10 cellular contexts compared by ENCODE assay signal in genomic region chr6:43714311-43715055, GRCh38. TPM values are rescaled to one million over a fixed set of nuclear protein-coding genes. Genes with fewer than 3 reads are reported as not detected.
DNase-seq lines count a peak whose midpoint lies in the region; ATAC-seq and TF ChIP-seq lines count a peak whose summit lies in the region.
"Had no signal": no experiment of that assay in that cellular context is flagged by ENCODE, and none has a peak within 500 bp of the region (broad histone marks: within the 10 kb centered on the region; RNA-seq: fewer than 3 reads in every experiment).

No MANE protein-coding gene starts in this region.

- POLR2A ChIA-PET in IMR-90 (lab: Charles Lee; ENCODE audit: unreplicated experiment), result no interaction called here

- H2BK15ac ChIP-seq in IMR-90 (ENCODE audit: low read depth, low read length), result no peak overlapping the region

- peak; percentile 14 for ATAC-seq in GM21619 (IDR thresholded peaks at IDR 0.05; ENCODE audit: unreplicated experiment)
- ATAC-seq in IMR-90 (ENCODE audit: low read depth), result peak; percentile 76
- peak; percentile 55 for ATAC-seq in gastroesophageal sphincter

- H3K4me2 ChIP-seq in DOHH2 (ENCODE audit: low read length) (peak overlapping the region; percentile 75), IMR-90 (ENCODE audit: low read depth, low read length) (no peak overlapping the region; the same call in 1 of the 2 replicates)

- intact Hi-C loops in IMR-90 (cut with micrococcal nuclease), result no loop called here

- H3K18ac ChIP-seq in IMR-90 (ENCODE audit: low read depth, low read length), result peak overlapping the region; percentile 9; the same call in 1 of the 2 replicates

- H2AFZ ChIP-seq in IMR-90 (replicated peaks; ENCODE audit: low read length, poor library complexity), result no peak overlapping the region

- TF ChIP-seq CTCF in DOHH2 (IDR thresholded peaks at IDR 0.05; ENCODE audit: low read depth, low read length, poor library complexity, severe bottlenecking), result no peak
- no peak for TF ChIP-seq CTCF in IMR-90 (conservative IDR thresholded peaks at IDR 0.05; ENCODE audit: low read depth, low read length)
- TF ChIP-seq CTCF in gastroesophageal sphincter (IDR thresholded peaks at IDR 0.05), result no peak

- WGBS in IMR-90 (ENCODE audit: extremely low coverage in 2 of 2, insufficient read length in 1 of 2), 2 experiments, result 45% methylated on average over 4 of the region's 9 CpGs; no CpG with 5 or more reads in 1 of the 2 experiments
- 44 to 55% methylated on average over 3 to 5 of the region's 9 CpGs for WGBS in gastroesophageal sphincter (ENCODE audit: low coverage in 1 of 2), 2 donors

- no peak overlapping the region for H3K23ac ChIP-seq in IMR-90 (ENCODE audit: low read depth, low read length)

- H3K9me2 ChIP-seq in DOHH2 (replicated peaks; ENCODE audit: control insufficient read depth, low read length), result no peaks in the 10 kb centered on the region

- dilution Hi-C loops in IMR-90 (cut with HindIII; ENCODE audit: low sequenced_read_pairs, unreplicated experiment), result no loop called here

- no peak overlapping the region for H3K14ac ChIP-seq in IMR-90 (replicated peaks; ENCODE audit: low read depth, low read length)

- H3K4me1 ChIP-seq in DOHH2 (ENCODE audit: control insufficient read depth, low read length) (peaks cover 36% of the 10 kb centered on the region), IMR-90 (ENCODE audit: control insufficient read depth, insufficient read depth, low read length) (peaks cover 6% of the 10 kb centered on the region), gastroesophageal sphincter (peaks cover 0 to 26% (median 14%) of the 10 kb centered on the region in 3 donors)

- no TSS peak for BruUV-seq in IMR-90 (replicated peaks; lab: Mats Ljungman, UMichigan)

- peak overlapping the region; percentile 54 for H3K4me3 ChIP-seq in DOHH2 (ENCODE audit: low read length)
- no peak overlapping the region for H3K4me3 ChIP-seq in IMR-90 (ENCODE audit: insufficient read depth, low read depth, low read length)
- no peak overlapping the region for H3K4me3 ChIP-seq in gastroesophageal sphincter

- H2AK9ac ChIP-seq in IMR-90 (replicated peaks; ENCODE audit: low read depth, low read length, poor library complexity), result no peak overlapping the region

- no peak for TF ChIP-seq RAD21 in IMR-90 (IDR thresholded peaks at IDR 0.05; ENCODE audit: low read length)

- peak overlapping the region; percentile 11 for H3K4ac ChIP-seq in IMR-90 (ENCODE audit: low read depth, low read length)

- no peak overlapping the region; the same call in 1 of the 2 replicates for H4K5ac ChIP-seq in IMR-90 (ENCODE audit: low read depth, low read length)

- H4K20me1 ChIP-seq in DOHH2 (ENCODE audit: control insufficient read depth, insufficient read depth, low read depth, low read length) (no peaks in the 10 kb centered on the region), IMR-90 (ENCODE audit: insufficient read depth, low read length) (no peaks in the 10 kb centered on the region)

- CTCF ChIA-PET in IMR-90 (lab: Yijun Ruan, JAX), result no interaction called here

- TF ChIP-seq POLR2A in IMR-90 (IDR thresholded peaks at IDR 0.05; ENCODE audit: low read depth, low read length) (no peak), gastroesophageal sphincter (IDR thresholded peaks at IDR 0.05) (no peak)

- H3K27me3 ChIP-seq in DOHH2 (ENCODE audit: control insufficient read depth, low read length) (peaks cover 19% of the 10 kb centered on the region), IMR-90 (ENCODE audit: control insufficient read depth, insufficient read depth, low read length) (peaks cover 25% of the 10 kb centered on the region), gastroesophageal sphincter (no peaks in the 10 kb centered on the region)

- TF ChIP-seq EP300 in gastroesophageal sphincter (IDR thresholded peaks at IDR 0.05), result no peak

- no peak overlapping the region for H2BK5ac ChIP-seq in IMR-90 (ENCODE audit: low read depth, low read length, poor library complexity, severe bottlenecking)

- H3K79me1 ChIP-seq in IMR-90 (ENCODE audit: low read depth in 1 of 2, low read length in 2 of 2), result no peaks in the 10 kb centered on the region

- no peak overlapping the region for H2BK120ac ChIP-seq in IMR-90 (ENCODE audit: low read depth, low read length)

- no peaks in the 10 kb centered on the region for H3K79me2 ChIP-seq in DOHH2 (ENCODE audit: control insufficient read depth, low read length)

- H3K9me3 ChIP-seq in DOHH2 (ENCODE audit: control insufficient read depth, insufficient read depth, low read length) (no peaks in the 10 kb centered on the region), IMR-90 (ENCODE audit: control insufficient read depth, insufficient read depth, low read length) (no peaks in the 10 kb centered on the region), gastroesophageal sphincter (no peaks in the 10 kb centered on the region)

- peak overlapping the region; percentile 55 for H3K27ac ChIP-seq in DOHH2 (ENCODE audit: low read depth, low read length)
- H3K27ac ChIP-seq in IMR-90 (ENCODE audit: insufficient read depth, low read length), result no peak overlapping the region
- peak overlapping the region in 2 of 4 donors; percentile 37 to 47 for H3K27ac ChIP-seq in gastroesophageal sphincter
- no peak overlapping the region for H3K27ac ChIP-seq in substantia nigra (ENCODE audit: low read depth, low read length, poor library complexity, severe bottlenecking)

- H3F3A ChIP-seq in DOHH2 (ENCODE audit: control insufficient read depth, insufficient read depth), result peaks cover 14% of the 10 kb centered on the region

- H2BK20ac ChIP-seq in IMR-90 (ENCODE audit: low read depth, low read length), result 0 out of 2 replicates have a peak overlapping the region, but pooled peaks have one; percentile 25

- no peak overlapping the region for H3K9ac ChIP-seq in IMR-90 (ENCODE audit: low read depth, low read length)

- H4K8ac ChIP-seq in IMR-90 (ENCODE audit: low read depth in 2 of 2, low read length in 2 of 2), result no peak overlapping the region

- H3K9me1 ChIP-seq in IMR-90 (ENCODE audit: insufficient read depth, low read length), result peaks cover 5% of the 10 kb centered on the region; the same call in 1 of the 2 replicates

- H3K36me3 ChIP-seq in DOHH2 (ENCODE audit: control insufficient read depth, low read length), result no peaks in the 10 kb centered on the region
- no peaks in the 10 kb centered on the region for H3K36me3 ChIP-seq in IMR-90 (ENCODE audit: control insufficient read depth, insufficient read depth, low read length)
- H3K36me3 ChIP-seq in gastroesophageal sphincter, result no peaks in the 10 kb centered on the region

- DNase-seq in IMR-90 (peak; percentile 59), NCI-H1436 (lab: John Stamatoyannopoulos, UW) (no peak), KG1 (lab: John Stamatoyannopoulos, UW) (no peak), dedifferentiated amniotic fluid mesenchymal stem cell (ENCODE audit: extremely low spot score) (no peak), substantia nigra (lab: John Stamatoyannopoulos, UW) (no peak)
- DNase-seq: activated naive CD4-positive, alpha-beta T cell treated with anti-CD3 and anti-CD28 coated beads, Interleukin-2, amount 10 ng/mL, durations not matched to agents 7 days and 5 days; left colon had no signal

- H2AK5ac ChIP-seq in IMR-90 (ENCODE audit: low read depth, low read length), result peak overlapping the region; percentile 7

- in situ Hi-C loops in IMR-90 (cut with MboI; ENCODE audit: low sequenced_read_pairs), result no loop called here

- H3K56ac ChIP-seq in IMR-90 (ENCODE audit: extremely low read depth, insufficient read depth, low read length), result no peak overlapping the region

- H4K91ac ChIP-seq in IMR-90 (ENCODE audit: insufficient read depth, low read depth, low read length), result no peak overlapping the region

TF ChIP-seq in IMR-90, 13 proteins besides CTCF, POLR2A, EP300 and RAD21 (continues in another document):
- TF ChIP-seq CHD1 (IDR thresholded peaks at IDR 0.05; ENCODE audit: low read depth, low read length), result no peak
- TF ChIP-seq SMC3 (IDR thresholded peaks at IDR 0.05; ENCODE audit: low read depth, low read length), result no peak
- no peak for TF ChIP-seq NFE2L2 (IDR thresholded peaks at IDR 0.05; ENCODE audit: low read depth, low read length)
- TF ChIP-seq MAZ (IDR thresholded peaks at IDR 0.05; ENCODE audit: borderline replicate concordance, low read depth, low read length), result no peak
- TF ChIP-seq, protein P1, sequence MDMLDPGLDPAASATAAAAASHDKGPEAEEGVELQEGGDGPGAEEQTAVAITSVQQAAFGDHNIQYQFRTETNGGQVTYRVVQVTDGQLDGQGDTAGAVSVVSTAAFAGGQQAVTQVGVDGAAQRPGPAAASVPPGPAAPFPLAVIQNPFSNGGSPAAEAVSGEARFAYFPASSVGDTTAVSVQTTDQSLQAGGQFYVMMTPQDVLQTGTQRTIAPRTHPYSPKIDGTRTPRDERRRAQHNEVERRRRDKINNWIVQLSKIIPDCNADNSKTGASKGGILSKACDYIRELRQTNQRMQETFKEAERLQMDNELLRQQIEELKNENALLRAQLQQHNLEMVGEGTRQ (IDR thresholded peaks at IDR 0.05; ENCODE audit: low read depth, low read length), result no peak
- no peak for TF ChIP-seq RCOR1 (IDR thresholded peaks at IDR 0.05; ENCODE audit: insufficient replicate concordance, low read length)
- TF ChIP-seq MAFK (IDR thresholded peaks at IDR 0.05; ENCODE audit: low read depth, low read length), result no peak
- TF ChIP-seq CEBPB (IDR thresholded peaks at IDR 0.05; ENCODE audit: low read depth, low read length), result no peak
- TF ChIP-seq BHLHE40 (IDR thresholded peaks at IDR 0.05; ENCODE audit: low read depth, low read length), result no peak
- TF ChIP-seq FOS (IDR thresholded peaks at IDR 0.05; ENCODE audit: low read depth, low read length), result no peak
- no peak for TF ChIP-seq RFX5 (IDR thresholded peaks at IDR 0.05; ENCODE audit: low read depth, low read length)

RNA-seq across cellular contexts. Expression of gene MRPS18A, which starts 26.9 kb away (rescaled TPM):
- total RNA-seq in IMR-90 (2012; rRNA removed) (43.0 and 47.0 TPM in 2 replicates), gastroesophageal sphincter (10 to 100 TPM; 36.3 to 47.3 (median 38.6) TPM)
- polyA plus RNA-seq in IMR-90 (2012; rRNA removed), result 56.6 and 56.8 TPM in 2 replicates
- polyA plus RNA-seq in IMR-90 (2012; cell fraction: cytosol; rRNA removed), result 53.5 and 60.4 TPM in 2 replicates
- 24.4 and 30.5 TPM in 2 replicates for polyA plus RNA-seq in IMR-90 (2012; cell fraction: nucleus; rRNA removed; ENCODE audit: low replicate concordance)

RNA-seq across cellular contexts. Expression of gene VEGFA, which starts 55.5 kb away (rescaled TPM):
- total RNA-seq in IMR-90 (2012; rRNA removed), result 156 and 190 TPM in 2 replicates
- 211 and 234 TPM in 2 replicates for polyA plus RNA-seq in IMR-90 (2012; rRNA removed)
- polyA plus RNA-seq in IMR-90 (2012; cell fraction: cytosol; rRNA removed), result 69.3 and 213 TPM in 2 replicates
- polyA plus RNA-seq in IMR-90 (2012; cell fraction: nucleus; rRNA removed; ENCODE audit: low replicate concordance), result 853 and 1,420 TPM in 2 replicates
- total RNA-seq in gastroesophageal sphincter, result 10 to 100 TPM; 32.2 to 66.2 (median 40.1) TPM

Comparison
In these comparisons a context has a peak if more than half of its experiments do, and no peak if none do; other contexts are left out.
1. ATAC-seq: peak in every context shown above with its lines; median percentile 76 in IMR-90; 55 in gastroesophageal sphincter; 14 in GM21619.